Comparison of ENCODE assay signal across 8 cellular contexts in genomic region chr1:94325379-94326302, GRCh38.
DNase-seq lines count a peak whose midpoint lies in the region; ATAC-seq and TF ChIP-seq lines count a peak whose summit lies in the region.

No MANE protein-coding gene starts in this region.

- TF ChIP-seq CTCF in CD14-positive monocyte (IDR thresholded peaks at IDR 0.05) = no peak

- peak overlapping the region; percentile 87 for H3K9ac ChIP-seq in skeletal muscle satellite cell (ENCODE audit: low read depth, low read length)

- H3K27ac Mint-ChIP-seq in CD14-positive monocyte = no peak overlapping the region

- H3K4me2 ChIP-seq in skeletal muscle satellite cell (ENCODE audit: low read length) = peak overlapping the region; percentile 75

- H3K27me3 ChIP-seq in skeletal muscle satellite cell (ENCODE audit: control insufficient read depth, insufficient read depth, low read length) = no peaks in the 10 kb centered on the region

- H3K9me3 ChIP-seq in skeletal muscle satellite cell (replicated peaks; ENCODE audit: low read length) = no peaks in the 10 kb centered on the region

- no peaks in the 10 kb centered on the region for H3K36me3 ChIP-seq in skeletal muscle satellite cell (ENCODE audit: insufficient read depth, low read length)

- peaks cover 33 to 53% (median 34%) of the 10 kb centered on the region in 3 donors for H3K27me3 Mint-ChIP-seq in CD14-positive monocyte (ENCODE audit: low read depth in 3 of 3)

- H3K4me1 Mint-ChIP-seq in CD14-positive monocyte = peaks cover 21% of the 10 kb centered on the region

- peak; percentile 96 for DNase-seq in GM04504 (ENCODE audit: low read depth)
- DNase-seq in fibroblast of the conjunctiva (ENCODE audit: low read depth) = peak; percentile 99
- no peak for DNase-seq in CD14-positive monocyte (ENCODE audit: low spot score)
- no peak for DNase-seq in ecto neural progenitor cell (ENCODE audit: low spot score)

- no peak overlapping the region for H3K4me3 Mint-ChIP-seq in CD14-positive monocyte

- H3K9me3 Mint-ChIP-seq in CD14-positive monocyte = peaks cover 0 to 3% (median 0%) of the 10 kb centered on the region in 7 donors

- peak overlapping the region; percentile 48 for H3K4me3 ChIP-seq in skeletal muscle satellite cell (ENCODE audit: low read length)

- H3K36me3 Mint-ChIP-seq in CD14-positive monocyte = peaks cover 0 to 5% of the 10 kb centered on the region in 2 donors

- peaks cover 81% of the 10 kb centered on the region for H3K4me1 ChIP-seq in skeletal muscle satellite cell (ENCODE audit: control insufficient read depth, insufficient read depth, low read length)

- ATAC-seq in SK-N-SH treated with all-trans-retinoic acid at 6 μM for 48 hours = peak; percentile 86
- no peak for ATAC-seq in HG03139 (IDR thresholded peaks at IDR 0.05; ENCODE audit: unreplicated experiment)
- ATAC-seq in GM21526 (IDR thresholded peaks at IDR 0.05; ENCODE audit: low FRiP score, unreplicated experiment) = no peak

- intact Hi-C loops in CD14-positive monocyte (cut with micrococcal nuclease) = no loop called here

TF ChIP-seq in SK-N-SH treated with all-trans-retinoic acid at 6 μM for 48 hours, 23 proteins besides CTCF, POLR2A, EP300 and RAD21:
- TF ChIP-seq GLIS3 (CRISPR knock-in tag; IDR thresholded peaks at IDR 0.05) (no peak), ISL1 (CRISPR knock-in tag; IDR thresholded peaks at IDR 0.05) (peak; percentile 88), CSRNP3 (CRISPR knock-in tag; IDR thresholded peaks at IDR 0.05) (no peak), PPARA (CRISPR knock-in tag; IDR thresholded peaks at IDR 0.05; ENCODE audit: borderline replicate concordance) (no peak), TCF4 (CRISPR knock-in tag; IDR thresholded peaks at IDR 0.05; ENCODE audit: borderline replicate concordance) (no peak), TOX (CRISPR knock-in tag; IDR thresholded peaks at IDR 0.05; ENCODE audit: borderline replicate concordance) (peak; percentile 37; the same call in 1 of the 2 replicates), POU6F1 (CRISPR knock-in tag; IDR thresholded peaks at IDR 0.05; ENCODE audit: borderline replicate concordance, low read depth) (no peak), BACH2 (CRISPR knock-in tag; IDR thresholded peaks at IDR 0.05; ENCODE audit: borderline replicate concordance) (no peak), PATZ1 (CRISPR knock-in tag; IDR thresholded peaks at IDR 0.05; ENCODE audit: borderline replicate concordance) (peak; percentile 71; the same call in 1 of the 2 replicates), ZC3H10 (CRISPR knock-in tag; IDR thresholded peaks at IDR 0.05) (no peak), RARB (CRISPR knock-in tag; IDR thresholded peaks at IDR 0.05) (no peak), ZNF8 (CRISPR knock-in tag; IDR thresholded peaks at IDR 0.05) (no peak), ESRRG (CRISPR knock-in tag; IDR thresholded peaks at IDR 0.05) (no peak), ARNTL (CRISPR knock-in tag; IDR thresholded peaks at IDR 0.05; ENCODE audit: borderline replicate concordance, low read depth) (no peak), CSDC2 (CRISPR knock-in tag; IDR thresholded peaks at IDR 0.05) (no peak)
- TF ChIP-seq, protein P1, sequence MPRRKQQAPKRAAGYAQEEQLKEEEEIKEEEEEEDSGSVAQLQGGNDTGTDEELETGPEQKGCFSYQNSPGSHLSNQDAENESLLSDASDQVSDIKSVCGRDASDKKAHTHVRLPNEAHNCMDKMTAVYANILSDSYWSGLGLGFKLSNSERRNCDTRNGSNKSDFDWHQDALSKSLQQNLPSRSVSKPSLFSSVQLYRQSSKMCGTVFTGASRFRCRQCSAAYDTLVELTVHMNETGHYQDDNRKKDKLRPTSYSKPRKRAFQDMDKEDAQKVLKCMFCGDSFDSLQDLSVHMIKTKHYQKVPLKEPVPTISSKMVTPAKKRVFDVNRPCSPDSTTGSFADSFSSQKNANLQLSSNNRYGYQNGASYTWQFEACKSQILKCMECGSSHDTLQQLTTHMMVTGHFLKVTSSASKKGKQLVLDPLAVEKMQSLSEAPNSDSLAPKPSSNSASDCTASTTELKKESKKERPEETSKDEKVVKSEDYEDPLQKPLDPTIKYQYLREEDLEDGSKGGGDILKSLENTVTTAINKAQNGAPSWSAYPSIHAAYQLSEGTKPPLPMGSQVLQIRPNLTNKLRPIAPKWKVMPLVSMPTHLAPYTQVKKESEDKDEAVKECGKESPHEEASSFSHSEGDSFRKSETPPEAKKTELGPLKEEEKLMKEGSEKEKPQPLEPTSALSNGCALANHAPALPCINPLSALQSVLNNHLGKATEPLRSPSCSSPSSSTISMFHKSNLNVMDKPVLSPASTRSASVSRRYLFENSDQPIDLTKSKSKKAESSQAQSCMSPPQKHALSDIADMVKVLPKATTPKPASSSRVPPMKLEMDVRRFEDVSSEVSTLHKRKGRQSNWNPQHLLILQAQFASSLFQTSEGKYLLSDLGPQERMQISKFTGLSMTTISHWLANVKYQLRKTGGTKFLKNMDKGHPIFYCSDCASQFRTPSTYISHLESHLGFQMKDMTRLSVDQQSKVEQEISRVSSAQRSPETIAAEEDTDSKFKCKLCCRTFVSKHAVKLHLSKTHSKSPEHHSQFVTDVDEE (CRISPR knock-in tag; IDR thresholded peaks at IDR 0.05) = no peak
- TF ChIP-seq, protein P2, sequence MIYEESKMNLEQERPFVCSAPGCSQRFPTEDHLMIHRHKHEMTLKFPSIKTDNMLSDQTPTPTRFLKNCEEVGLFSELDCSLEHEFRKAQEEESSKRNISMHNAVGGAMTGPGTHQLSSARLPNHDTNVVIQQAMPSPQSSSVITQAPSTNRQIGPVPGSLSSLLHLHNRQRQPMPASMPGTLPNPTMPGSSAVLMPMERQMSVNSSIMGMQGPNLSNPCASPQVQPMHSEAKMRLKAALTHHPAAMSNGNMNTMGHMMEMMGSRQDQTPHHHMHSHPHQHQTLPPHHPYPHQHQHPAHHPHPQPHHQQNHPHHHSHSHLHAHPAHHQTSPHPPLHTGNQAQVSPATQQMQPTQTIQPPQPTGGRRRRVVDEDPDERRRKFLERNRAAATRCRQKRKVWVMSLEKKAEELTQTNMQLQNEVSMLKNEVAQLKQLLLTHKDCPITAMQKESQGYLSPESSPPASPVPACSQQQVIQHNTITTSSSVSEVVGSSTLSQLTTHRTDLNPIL (CRISPR knock-in tag; IDR thresholded peaks at IDR 0.05; ENCODE audit: low read depth) = no peak; the same call in 1 of the 2 replicates
TF ChIP-seq in SK-N-SH treated with all-trans-retinoic acid at 6 μM for 48 hours: peak in this region for 3.

Comparison
In these comparisons a context has a peak if more than half of its experiments do, and no peak if none do; other contexts are left out.
1. DNase-seq: peak in GM04504 (single experiment) and fibroblast of the conjunctiva (single experiment); none in CD14-positive monocyte (single experiment) and ecto neural progenitor cell (single experiment).